In genomic region chr5:42991477-42992034, GRCh38 we compare ENCODE assay signal across 8 cellular contexts. TPM values are rescaled to one million over a fixed set of nuclear protein-coding genes. Genes with fewer than 3 reads are reported as not detected.
A peak's percentile ranks its signal among the peaks of the same experiment; 100 is the strongest.
DNase-seq lines count a peak whose midpoint lies in the region; ATAC-seq and TF ChIP-seq lines count a peak whose summit lies in the region.

No MANE protein-coding gene starts in this region.

- no peak overlapping the region for H3K9ac ChIP-seq in iPS-15b (ENCODE audit: low read depth, low read length)

- H3K4me1 ChIP-seq in right atrium auricular region = peaks cover 0 to 29% of the 10 kb centered on the region in 2 donors
- no peaks in the 10 kb centered on the region for H3K4me1 ChIP-seq in iPS-15b (ENCODE audit: control insufficient read depth, insufficient read depth, low read length)

- CTCF ChIA-PET in activated CD8-positive, alpha-beta T cell treated with anti-CD3 and anti-CD28 coated beads for 36 hours (lab: Charles Lee) = interaction anchor here (0.8 to 9.6 kb wide), 8 partner anchors 16 to 80 kb away, joined by 3 to 132 read pairs (median 35); no protein-coding TSS in a partner anchor

- POLR2A ChIA-PET in activated CD8-positive, alpha-beta T cell treated with anti-CD3 and anti-CD28 coated beads for 36 hours (lab: Charles Lee) = interaction anchor here (0.6 to 10.2 kb wide), 13 partner anchors 12 to 83 kb away, joined by 3 to 169 read pairs (median 17); partner anchors contain the start of gene ANXA2R

- H3K9me3 ChIP-seq in right atrium auricular region = no peaks in the 10 kb centered on the region
- H3K9me3 ChIP-seq in iPS-15b (ENCODE audit: control insufficient read depth, insufficient read depth, low read length) = no peaks in the 10 kb centered on the region

- H3K4me1 Mint-ChIP-seq in activated CD8-positive, alpha-beta T cell treated with anti-CD3 and anti-CD28 coated beads for 36 hours (ENCODE audit: low read depth) = peaks cover 43% of the 10 kb centered on the region

- intact Hi-C loops in cardiac septum (cut with DNase I) = loop anchor here (1.0 to 5.0 kb wide), 5 partner anchors 27 to 131 kb away; partner anchors contain the start of gene ZNF131
- intact Hi-C loops in activated CD8-positive, alpha-beta T cell treated with anti-CD3 and anti-CD28 coated beads for 36 hours (cut with micrococcal nuclease) = loop anchor here (10.0 kb wide), 1 partner anchor 493 kb away; the partner anchor contains the start of gene TMEM267

- no peaks in the 10 kb centered on the region for H3K36me3 ChIP-seq in right atrium auricular region
- no peaks in the 10 kb centered on the region for H3K36me3 ChIP-seq in iPS-15b (ENCODE audit: control insufficient read depth, insufficient read depth, low read length)

- peaks cover 5% of the 10 kb centered on the region for H3K9me3 Mint-ChIP-seq in activated CD8-positive, alpha-beta T cell treated with anti-CD3 and anti-CD28 coated beads for 36 hours

- H3K36me3 Mint-ChIP-seq in activated CD8-positive, alpha-beta T cell treated with anti-CD3 and anti-CD28 coated beads for 36 hours (ENCODE audit: low read depth) = peaks cover 22% of the 10 kb centered on the region

- no peak for DNase-seq in right atrium auricular region (ENCODE audit: low spot score)
- DNase-seq in cardiac septum (ENCODE audit: low spot score) = no peak
- DNase-seq in activated CD8-positive, alpha-beta T cell treated with anti-CD3 and anti-CD28 coated beads for 36 hours = no peak
- DNase-seq in NCI-H1930 (lab: John Stamatoyannopoulos, UW) = no peak
- DNase-seq in NCI-H2081 (lab: John Stamatoyannopoulos, UW) = no peak

- H3K27ac ChIP-seq in right atrium auricular region (peak overlapping the region; percentile 92 to 94), temporal lobe (ENCODE audit: low read depth, low read length) (peak overlapping the region; percentile 33)

- TF ChIP-seq CTCF in right atrium auricular region (IDR thresholded peaks at IDR 0.05) = no peak
- no peak for TF ChIP-seq CTCF in activated CD8-positive, alpha-beta T cell treated with anti-CD3 and anti-CD28 coated beads for 36 hours (IDR thresholded peaks at IDR 0.05)

- peak overlapping the region; percentile 90 for H3K4me3 Mint-ChIP-seq in activated CD8-positive, alpha-beta T cell treated with anti-CD3 and anti-CD28 coated beads for 36 hours

- peak; percentile 22 for ATAC-seq in HG03025 (IDR thresholded peaks at IDR 0.05; ENCODE audit: low FRiP score, unreplicated experiment)
- peak; percentile 25 for ATAC-seq in activated CD8-positive, alpha-beta T cell treated with anti-CD3 and anti-CD28 coated beads for 36 hours

- H3K27ac Mint-ChIP-seq in activated CD8-positive, alpha-beta T cell treated with anti-CD3 and anti-CD28 coated beads for 36 hours = peak overlapping the region; percentile 99

- no peaks in the 10 kb centered on the region for H3K27me3 Mint-ChIP-seq in activated CD8-positive, alpha-beta T cell treated with anti-CD3 and anti-CD28 coated beads for 36 hours

- H3K27me3 ChIP-seq in right atrium auricular region (peaks cover 5 to 27% of the 10 kb centered on the region in 2 donors), iPS-15b (ENCODE audit: control insufficient read depth, insufficient read depth, low read length) (peaks cover 82% of the 10 kb centered on the region)

- H3K4me3 ChIP-seq in right atrium auricular region = peak overlapping the region; percentile 53 to 63
- H3K4me3 ChIP-seq in iPS-15b (ENCODE audit: low read depth, low read length) = peak overlapping the region; percentile 61

RNA-seq across cellular contexts. Expression of gene ANXA2R, which starts 48.6 kb away (rescaled TPM):
- total RNA-seq in right atrium auricular region = under 1 TPM in 1 of 2 donors, not detected in 1; 0.63 TPM
- 1.2 TPM for total RNA-seq in cardiac septum
- 10 to 100 TPM in 1 of 2 experiments, 1 to 10 TPM in 1; 8.0 to 10.4 TPM for total RNA-seq in activated CD8-positive, alpha-beta T cell treated with anti-CD3 and anti-CD28 coated beads for 36 hours
- 0.49 TPM for total RNA-seq in temporal lobe
